Comparison of ENCODE assay signal across 14 cellular contexts in genomic region chr5:138440226-138441073, GRCh38. TPM values are rescaled to one million over a fixed set of nuclear protein-coding genes. Genes with fewer than 3 reads are reported as not detected.
DNase-seq lines count a peak whose midpoint lies in the region; ATAC-seq and TF ChIP-seq lines count a peak whose summit lies in the region.
"Had no signal": no experiment of that assay in that cellular context is flagged by ENCODE, and none has a peak within 500 bp of the region (broad histone marks: within the 10 kb centered on the region; RNA-seq: fewer than 3 reads in every experiment).

No MANE protein-coding gene starts in this region.

- peaks cover 24% of the 10 kb centered on the region for H3K27me3 Mint-ChIP-seq in GM23338 (ENCODE audit: insufficient read depth, low read depth, poor library complexity)
- H3K27me3 Mint-ChIP-seq in natural killer cell treated with Interleukin-12 subunit alpha and Interleukin-12 subunit beta and Interleukin-15 and Interleukin-18, amount 100 ng/mL, for 72 hours = no peaks in the 10 kb centered on the region

- peaks cover 26% of the 10 kb centered on the region for H3K4me1 ChIP-seq in BLaER1
- peaks cover 11% of the 10 kb centered on the region for H3K4me1 ChIP-seq in GM23338 (ENCODE audit: insufficient read depth)

- no peak overlapping the region; the same call in 1 of the 2 replicates for H2AFZ ChIP-seq in GM23338

- H3K4me3 Mint-ChIP-seq in GM23338 = peak overlapping the region; percentile 89
- H3K4me3 Mint-ChIP-seq in natural killer cell treated with Interleukin-12 subunit alpha and Interleukin-12 subunit beta and Interleukin-15 and Interleukin-18, amount 100 ng/mL, for 72 hours = peak overlapping the region; percentile 53

- DNase-seq in GM23338 (ENCODE audit: low spot score) (no peak), caudate nucleus (lab: John Stamatoyannopoulos, UW) (no peak), HUDEP-2 (lab: John Stamatoyannopoulos, UW; ENCODE audit: unreplicated experiment in 76 of 76) (no peak), NCI-H1092 treated with DMSO at 0.1 percent for 48 hours (lab: John Stamatoyannopoulos, UW) (no peak)
- DNase-seq in natural killer cell treated with Interleukin-12 subunit alpha and Interleukin-12 subunit beta and Interleukin-15 and Interleukin-18, amount 100 ng/mL, for 72 hours (ENCODE audit: low spot score) = no peak
- no peak for DNase-seq in stimulated activated CD4-positive, alpha-beta T cell treated with anti-CD3 and anti-CD28 coated beads, Interleukin-4, amount 100 ng/mL, for 1 hour
- DNase-seq: activated effector memory CD4-positive, alpha-beta T cell treated with Interleukin-2 at 50 U/mL for 16 hours; DMS153; hippocampal formation; stimulated activated CD4-positive, alpha-beta T cell treated with anti-CD3 and anti-CD28 coated beads, Interleukin-2, amount 100 ng/mL, for 48 hours; T1000 had no signal

- no peaks in the 10 kb centered on the region for H3K9me3 ChIP-seq in BLaER1
- H3K9me3 ChIP-seq: thoracic aorta had no signal

- H3K36me3 ChIP-seq in BLaER1 = peaks cover 22% of the 10 kb centered on the region
- peaks cover under 1% of the 10 kb centered on the region for H3K36me3 ChIP-seq in GM23338 (ENCODE audit: insufficient read depth)

- no peak overlapping the region for H3K4me3 ChIP-seq in BLaER1
- peak overlapping the region; percentile 86 for H3K4me3 ChIP-seq in GM23338

- no peaks in the 10 kb centered on the region for H3K9me3 Mint-ChIP-seq in GM23338
- H3K9me3 Mint-ChIP-seq in natural killer cell treated with Interleukin-12 subunit alpha and Interleukin-12 subunit beta and Interleukin-15 and Interleukin-18, amount 100 ng/mL, for 72 hours = no peaks in the 10 kb centered on the region

- H3K9me2 ChIP-seq in GM23338 (ENCODE audit: insufficient read depth) = no peaks in the 10 kb centered on the region

- 0 out of 2 replicates have a peak overlapping the region, but pooled peaks have one; percentile 40 for H3K27ac Mint-ChIP-seq in GM23338
- H3K27ac Mint-ChIP-seq in natural killer cell treated with Interleukin-12 subunit alpha and Interleukin-12 subunit beta and Interleukin-15 and Interleukin-18, amount 100 ng/mL, for 72 hours = no peak overlapping the region

- peaks cover 11% of the 10 kb centered on the region; the same call in 2 of the 3 replicates for H3K36me3 Mint-ChIP-seq in GM23338 (ENCODE audit: low read depth)
- H3K36me3 Mint-ChIP-seq in natural killer cell treated with Interleukin-12 subunit alpha and Interleukin-12 subunit beta and Interleukin-15 and Interleukin-18, amount 100 ng/mL, for 72 hours = no peaks in the 10 kb centered on the region

- H4K20me1 ChIP-seq in BLaER1 = peaks cover 17% of the 10 kb centered on the region
- H4K20me1 ChIP-seq in GM23338 (replicated peaks; ENCODE audit: insufficient read depth) = no peaks in the 10 kb centered on the region

- H3K4me2 ChIP-seq in BLaER1 (peak overlapping the region; percentile 89), GM23338 (peak overlapping the region; percentile 100)

- H3K9ac ChIP-seq in BLaER1 = 0 out of 2 replicates have a peak overlapping the region, but pooled peaks have one; percentile 73

- H3K27ac ChIP-seq in BLaER1 = no peak overlapping the region
- H3K27ac ChIP-seq in GM23338 (ENCODE audit: low read depth) = no peak overlapping the region
- peak overlapping the region; percentile 68 for H3K27ac ChIP-seq in caudate nucleus (ENCODE audit: low read depth, low read length)

- no peaks in the 10 kb centered on the region for H3K27me3 ChIP-seq in BLaER1
- H3K27me3 ChIP-seq in GM23338 (ENCODE audit: insufficient read depth) = no peaks in the 10 kb centered on the region; the same call in 1 of the 2 replicates

- H3K4me1 Mint-ChIP-seq in GM23338 = peaks cover 29% of the 10 kb centered on the region
- H3K4me1 Mint-ChIP-seq in natural killer cell treated with Interleukin-12 subunit alpha and Interleukin-12 subunit beta and Interleukin-15 and Interleukin-18, amount 100 ng/mL, for 72 hours (ENCODE audit: low read depth in 2 of 2) = peaks cover 11 to 23% of the 10 kb centered on the region in 2 donors

- H3K79me2 ChIP-seq in GM23338 (replicated peaks; ENCODE audit: insufficient read depth) = no peaks in the 10 kb centered on the region

- peaks cover 19% of the 10 kb centered on the region for H3F3A ChIP-seq in GM23338 (replicated peaks; ENCODE audit: low read depth)

- no peak for TF ChIP-seq CTCF in GM23338 (conservative IDR thresholded peaks at IDR 0.05; ENCODE audit: low read depth in 2 of 2)

- ATAC-seq in GM23338 = no peak
- ATAC-seq in natural killer cell treated with Interleukin-12 subunit alpha and Interleukin-12 subunit beta and Interleukin-15 and Interleukin-18, amount 100 ng/mL, for 72 hours = no peak
- ATAC-seq in GM21423 (IDR thresholded peaks at IDR 0.05; ENCODE audit: unreplicated experiment) = no peak

TF ChIP-seq in GM23338, 12 proteins besides CTCF, POLR2A, EP300 and RAD21 (continues in another document):
- TF ChIP-seq STAT1 (IDR thresholded peaks at IDR 0.05; ENCODE audit: unreplicated experiment) (no peak), ZNF114 (CRISPR knock-in tag; IDR thresholded peaks at IDR 0.05) (no peak), ETS1 (IDR thresholded peaks at IDR 0.05) (no peak), EZH2phosphoT487 (IDR thresholded peaks at IDR 0.05; ENCODE audit: unreplicated experiment) (no peak)

RNA-seq across cellular contexts. Expression of gene REEP2, which starts 1.6 kb away (rescaled TPM):
- 23.0 and 29.8 TPM in 2 replicates for total RNA-seq in GM23338 (2014; rRNA removed; shearing (Covaris generic))
- 20.5 and 21.1 TPM in 2 replicates for polyA plus RNA-seq in GM23338 (2016; fragmentation: Nextera tagmentation; extraction: Ambion mirVana)
- under 1 TPM in 1 of 2 donors, not detected in 1; 0.75 TPM for total RNA-seq in natural killer cell treated with Interleukin-12 subunit alpha and Interleukin-12 subunit beta and Interleukin-15 and Interleukin-18, amount 100 ng/mL, for 72 hours

RNA-seq across cellular contexts. Expression of gene EGR1, which starts 24.8 kb away (rescaled TPM):
- total RNA-seq in GM23338 (2014; rRNA removed; shearing (Covaris generic)) = 11.5 and 13.5 TPM in 2 replicates
- polyA plus RNA-seq in GM23338 (2016; fragmentation: Nextera tagmentation; extraction: Ambion mirVana) = 57.1 and 60.3 TPM in 2 replicates
- total RNA-seq in natural killer cell treated with Interleukin-12 subunit alpha and Interleukin-12 subunit beta and Interleukin-15 and Interleukin-18, amount 100 ng/mL, for 72 hours = 10 to 100 TPM in 1 of 2 donors, 1 to 10 TPM in 1; 8.5 to 11.2 TPM

Comparison
In these comparisons a context has a peak if more than half of its experiments do, and no peak if none do; other contexts are left out.
1. RNA of gene REEP2, which starts 1.6 kb away (total RNA-seq): 23.0 to 29.8 TPM in GM23338; 0.75 TPM in natural killer cell treated with Interleukin-12 subunit alpha and Interleukin-12 subunit beta and Interleukin-15 and Interleukin-18, amount 100 ng/mL, for 72 hours; every median in the first group is over 10 times any median in the second.